In the genomic region with DNA sequence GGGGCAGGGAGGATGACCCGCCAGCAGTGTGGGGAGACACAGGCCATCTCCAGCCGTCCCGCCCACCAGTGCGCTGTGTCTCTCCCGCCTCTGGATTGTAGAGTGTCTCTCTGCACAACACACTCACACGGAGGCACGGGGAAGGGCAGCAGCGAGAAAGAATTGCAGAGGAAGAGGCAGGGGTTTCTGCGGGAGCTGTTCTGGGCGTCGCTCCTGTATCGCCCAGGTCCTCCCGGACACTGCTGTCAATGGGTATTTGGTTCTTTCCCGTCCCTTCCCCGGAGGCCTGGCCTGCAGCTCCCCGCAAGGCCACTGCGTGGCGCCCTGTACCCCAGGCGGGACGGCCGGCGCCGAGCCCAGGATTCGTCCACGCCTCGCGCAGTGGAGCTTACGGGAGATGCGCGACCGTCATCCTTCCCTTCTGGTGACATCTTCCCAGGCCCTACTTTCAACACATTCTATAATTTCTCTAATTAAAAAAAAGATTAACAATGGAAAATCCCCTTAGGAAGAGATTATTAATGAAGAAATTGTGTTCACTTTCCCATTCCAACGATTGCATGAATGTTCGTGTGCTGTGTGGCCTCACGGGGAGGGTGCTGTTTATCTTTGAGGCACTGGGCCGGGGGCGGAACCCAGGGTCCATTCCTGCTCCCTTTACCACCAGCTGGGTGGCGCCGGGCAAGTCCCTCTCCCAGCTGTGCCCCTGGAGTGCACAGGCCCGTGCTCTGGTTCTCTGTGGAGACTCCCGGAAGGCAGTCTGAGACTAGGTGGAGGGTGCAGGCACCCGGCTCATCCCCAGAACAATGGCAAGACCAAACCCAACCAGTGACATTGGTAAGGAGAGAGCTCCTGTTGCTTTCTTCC, we compare ENCODE assay signal across 10 cellular contexts.
DNase-seq lines count a peak whose midpoint lies in the region; ATAC-seq and TF ChIP-seq lines count a peak whose summit lies in the region.
"Had no signal": no experiment of that assay in that cellular context is flagged by ENCODE, and none has a peak within 500 bp of the region (broad histone marks: within the 10 kb centered on the region; RNA-seq: fewer than 3 reads in every experiment).

No MANE protein-coding gene starts in this region.

- H3K9me3 Mint-ChIP-seq in activated CD4-positive, alpha-beta T cell treated with anti-CD3 and anti-CD28 coated beads for 36 hours (ENCODE audit: low read depth), result no peaks in the 10 kb centered on the region
- H3K9me3 Mint-ChIP-seq in progenitor cell of endocrine pancreas (ENCODE audit: low read depth), result no peaks in the 10 kb centered on the region
- H3K9me3 Mint-ChIP-seq in activated T-cell treated with anti-CD3 and anti-CD28 coated beads, Interleukin-2, amount 50 U/mL, for 24 hours, result no peaks in the 10 kb centered on the region
- H3K9me3 Mint-ChIP-seq: CD4-positive, alpha-beta T cell had no signal

- no peaks in the 10 kb centered on the region for H3K36me3 ChIP-seq in MM.1S (replicated peaks; ENCODE audit: insufficient read depth, low read length)
- H3K36me3 ChIP-seq: tibial artery had no signal

- peaks cover 90% of the 10 kb centered on the region for H3K27me3 ChIP-seq in MM.1S (replicated peaks; ENCODE audit: insufficient read depth, low read length)

- no peak overlapping the region for H3K27ac Mint-ChIP-seq in activated CD4-positive, alpha-beta T cell treated with anti-CD3 and anti-CD28 coated beads for 36 hours
- H3K27ac Mint-ChIP-seq in progenitor cell of endocrine pancreas, result no peak overlapping the region
- H3K27ac Mint-ChIP-seq in activated T-cell treated with anti-CD3 and anti-CD28 coated beads, Interleukin-2, amount 50 U/mL, for 24 hours, result no peak overlapping the region
- H3K27ac Mint-ChIP-seq: CD4-positive, alpha-beta T cell had no signal

- POLR2A ChIA-PET in activated CD4-positive, alpha-beta T cell treated with anti-CD3 and anti-CD28 coated beads for 36 hours (lab: Charles Lee), result no interaction called here

- no peaks in the 10 kb centered on the region for H3K4me1 ChIP-seq in MM.1S (ENCODE audit: low read length)
- H3K4me1 ChIP-seq: tibial artery had no signal

- no peak overlapping the region for H3K4me3 ChIP-seq in MM.1S (ENCODE audit: low read length)
- no peak overlapping the region for H3K4me3 ChIP-seq in fibroblast of pulmonary artery (replicated peaks; ENCODE audit: low read depth, low read length)
- H3K4me3 ChIP-seq: tibial artery had no signal

- H3K27ac ChIP-seq in MM.1S (ENCODE audit: low read length), result no peak overlapping the region
- H3K27ac ChIP-seq: tibial artery had no signal

- H3K9ac ChIP-seq in MM.1S (ENCODE audit: low read length), result no peak overlapping the region

- H3F3A ChIP-seq in MM.1S (ENCODE audit: insufficient read depth, low read length), result no peaks in the 10 kb centered on the region

- no peaks in the 10 kb centered on the region for H4K20me1 ChIP-seq in MM.1S (ENCODE audit: insufficient read depth, low read length)

- no peaks in the 10 kb centered on the region for H3K4me1 Mint-ChIP-seq in activated CD4-positive, alpha-beta T cell treated with anti-CD3 and anti-CD28 coated beads for 36 hours
- H3K4me1 Mint-ChIP-seq in progenitor cell of endocrine pancreas (ENCODE audit: low read depth), result no peaks in the 10 kb centered on the region
- no peaks in the 10 kb centered on the region for H3K4me1 Mint-ChIP-seq in activated T-cell treated with anti-CD3 and anti-CD28 coated beads, Interleukin-2, amount 50 U/mL, for 24 hours (ENCODE audit: low read depth)

- CTCF ChIA-PET in activated CD4-positive, alpha-beta T cell treated with anti-CD3 and anti-CD28 coated beads for 36 hours (lab: Charles Lee), result interaction anchor here (0.8 to 2.6 kb wide), 2 partner anchors 13 to 229 kb away, joined by 4 to 10 read pairs; no protein-coding TSS in a partner anchor

- no peaks in the 10 kb centered on the region for H3K9me3 ChIP-seq in MM.1S (replicated peaks; ENCODE audit: insufficient read depth, low read length)
- H3K9me3 ChIP-seq: tibial artery had no signal

- H3K36me3 Mint-ChIP-seq in activated CD4-positive, alpha-beta T cell treated with anti-CD3 and anti-CD28 coated beads for 36 hours (ENCODE audit: low read depth), result no peaks in the 10 kb centered on the region
- H3K36me3 Mint-ChIP-seq in progenitor cell of endocrine pancreas (ENCODE audit: insufficient read depth), result no peaks in the 10 kb centered on the region
- no peaks in the 10 kb centered on the region for H3K36me3 Mint-ChIP-seq in activated T-cell treated with anti-CD3 and anti-CD28 coated beads, Interleukin-2, amount 50 U/mL, for 24 hours (ENCODE audit: low read depth)

- TF ChIP-seq CTCF in MM.1S (IDR thresholded peaks at IDR 0.05; ENCODE audit: low read length) (peak; percentile 76), fibroblast of pulmonary artery (IDR thresholded peaks at IDR 0.05; ENCODE audit: low read length, missing control alignments) (peak; percentile 48), progenitor cell of endocrine pancreas (IDR thresholded peaks at IDR 0.05; ENCODE audit: unreplicated experiment) (peak; percentile 87)

- no peak overlapping the region for H3K4me2 ChIP-seq in MM.1S (ENCODE audit: low read depth, low read length)

- no peaks in the 10 kb centered on the region for H3K79me2 ChIP-seq in MM.1S (ENCODE audit: low read length)

- H3K9me2 ChIP-seq in MM.1S (replicated peaks; ENCODE audit: insufficient read depth, low read length), result no peaks in the 10 kb centered on the region

- no peak overlapping the region for H2AFZ ChIP-seq in MM.1S (ENCODE audit: low read length)

- DNase-seq in activated CD4-positive, alpha-beta T cell treated with anti-CD3 and anti-CD28 coated beads for 36 hours, result peak; percentile 52
- no peak for DNase-seq in activated CD4-positive, alpha-beta T cell treated with anti-CD3 and anti-CD28 coated beads, Interleukin-2, amount 50 U/mL, for 4 hours
- DNase-seq in MM.1S (peak; percentile 31), fibroblast of pulmonary artery (ENCODE audit: low read depth) (peak; percentile 12), progenitor cell of endocrine pancreas (ENCODE audit: low spot score, unreplicated experiment) (peak; percentile 68), NCI-H345 treated with DMSO at 0.1 percent for 48 hours (lab: John Stamatoyannopoulos, UW; ENCODE audit: unreplicated experiment) (no peak)
- no peak for DNase-seq in activated T-cell treated with anti-CD3 and anti-CD28 coated beads, Interleukin-2, amount 50 U/mL, for 24 hours

- intact Hi-C loops in activated CD4-positive, alpha-beta T cell treated with anti-CD3 and anti-CD28 coated beads for 36 hours (cut with DNase I, micrococcal nuclease), result loop anchor here in 1 of 2 experiments (1.0 kb wide), 2 partner anchors 197 to 230 kb away; no protein-coding TSS in a partner anchor

- no peak for ATAC-seq in activated CD4-positive, alpha-beta T cell treated with anti-CD3 and anti-CD28 coated beads for 36 hours
- no peak for ATAC-seq in GM18858 (IDR thresholded peaks at IDR 0.05; ENCODE audit: unreplicated experiment)

- H3K27me3 Mint-ChIP-seq in activated CD4-positive, alpha-beta T cell treated with anti-CD3 and anti-CD28 coated beads for 36 hours, result peaks cover 11% of the 10 kb centered on the region
- H3K27me3 Mint-ChIP-seq in progenitor cell of endocrine pancreas, result peaks cover 92% of the 10 kb centered on the region
- peaks cover 19% of the 10 kb centered on the region for H3K27me3 Mint-ChIP-seq in activated T-cell treated with anti-CD3 and anti-CD28 coated beads, Interleukin-2, amount 50 U/mL, for 24 hours

- H3K4me3 Mint-ChIP-seq in activated CD4-positive, alpha-beta T cell treated with anti-CD3 and anti-CD28 coated beads for 36 hours, result no peak overlapping the region
- H3K4me3 Mint-ChIP-seq in progenitor cell of endocrine pancreas (ENCODE audit: low read depth), result no peak overlapping the region
- no peak overlapping the region for H3K4me3 Mint-ChIP-seq in activated T-cell treated with anti-CD3 and anti-CD28 coated beads, Interleukin-2, amount 50 U/mL, for 24 hours
- H3K4me3 Mint-ChIP-seq: CD4-positive, alpha-beta T cell had no signal

Comparison
In these comparisons a context has a peak if more than half of its experiments do, and no peak if none do; other contexts are left out.
1. DNase-seq: peak in activated CD4-positive, alpha-beta T cell treated with anti-CD3 and anti-CD28 coated beads for 36 hours (single experiment), MM.1S (single experiment), fibroblast of pulmonary artery (single experiment) and progenitor cell of endocrine pancreas (single experiment); none in activated CD4-positive, alpha-beta T cell treated with anti-CD3 and anti-CD28 coated beads, Interleukin-2, amount 50 U/mL, for 4 hours (0 of 2), NCI-H345 treated with DMSO at 0.1 percent for 48 hours (single experiment) and activated T-cell treated with anti-CD3 and anti-CD28 coated beads, Interleukin-2, amount 50 U/mL, for 24 hours (single experiment).
2. Peak in every context shown above with its lines, with median percentiles within 50 percentile points of each other: CTCF ChIP-seq.